Comparison of ENCODE assay signal across 1 cellular context in the genomic region with DNA sequence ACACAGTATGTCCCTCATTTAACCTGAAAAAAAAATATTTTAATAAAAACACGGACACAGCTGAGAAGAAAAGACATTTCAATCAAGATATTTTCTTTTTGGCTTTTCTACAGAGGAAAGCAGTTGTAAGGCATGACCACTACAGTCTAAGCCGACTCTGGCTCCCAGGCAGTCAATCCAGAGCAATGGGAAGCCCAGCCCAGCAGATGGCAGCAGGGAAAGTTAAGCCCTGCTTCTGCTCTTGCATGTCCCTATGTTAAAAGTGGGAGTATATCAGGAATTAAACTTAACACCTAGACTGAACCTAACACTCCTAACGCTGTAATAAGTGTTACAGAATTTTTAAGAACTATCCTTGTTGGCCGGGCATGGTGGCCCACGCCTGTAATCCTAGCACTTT.
TF ChIP-seq lines count a peak whose summit lies in the region.

No MANE protein-coding gene starts in this region.

TF ChIP-seq in HCT116, 20 proteins besides CTCF, POLR2A, EP300 and RAD21 (continued from another document):
- TF ChIP-seq, protein P1, sequence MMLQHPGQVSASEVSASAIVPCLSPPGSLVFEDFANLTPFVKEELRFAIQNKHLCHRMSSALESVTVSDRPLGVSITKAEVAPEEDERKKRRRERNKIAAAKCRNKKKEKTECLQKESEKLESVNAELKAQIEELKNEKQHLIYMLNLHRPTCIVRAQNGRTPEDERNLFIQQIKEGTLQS (IDR thresholded peaks at IDR 0.05) = no peak
- TF ChIP-seq EZH2 (IDR thresholded peaks at IDR 0.05) (no peak), ZFX (IDR thresholded peaks at IDR 0.05) (no peak), ELF1 (IDR thresholded peaks at IDR 0.05; ENCODE audit: borderline replicate concordance, low read depth) (no peak), SP1 (IDR thresholded peaks at IDR 0.05; ENCODE audit: low read depth) (no peak), JUND (IDR thresholded peaks at IDR 0.05) (no peak), POLR2AphosphoS5 (IDR thresholded peaks at IDR 0.05; ENCODE audit: low read depth, low read length) (no peak)
- TF ChIP-seq, protein P2, sequence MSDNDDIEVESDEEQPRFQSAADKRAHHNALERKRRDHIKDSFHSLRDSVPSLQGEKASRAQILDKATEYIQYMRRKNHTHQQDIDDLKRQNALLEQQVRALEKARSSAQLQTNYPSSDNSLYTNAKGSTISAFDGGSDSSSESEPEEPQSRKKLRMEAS (IDR thresholded peaks at IDR 0.05) = no peak
- TF ChIP-seq, protein P3, sequence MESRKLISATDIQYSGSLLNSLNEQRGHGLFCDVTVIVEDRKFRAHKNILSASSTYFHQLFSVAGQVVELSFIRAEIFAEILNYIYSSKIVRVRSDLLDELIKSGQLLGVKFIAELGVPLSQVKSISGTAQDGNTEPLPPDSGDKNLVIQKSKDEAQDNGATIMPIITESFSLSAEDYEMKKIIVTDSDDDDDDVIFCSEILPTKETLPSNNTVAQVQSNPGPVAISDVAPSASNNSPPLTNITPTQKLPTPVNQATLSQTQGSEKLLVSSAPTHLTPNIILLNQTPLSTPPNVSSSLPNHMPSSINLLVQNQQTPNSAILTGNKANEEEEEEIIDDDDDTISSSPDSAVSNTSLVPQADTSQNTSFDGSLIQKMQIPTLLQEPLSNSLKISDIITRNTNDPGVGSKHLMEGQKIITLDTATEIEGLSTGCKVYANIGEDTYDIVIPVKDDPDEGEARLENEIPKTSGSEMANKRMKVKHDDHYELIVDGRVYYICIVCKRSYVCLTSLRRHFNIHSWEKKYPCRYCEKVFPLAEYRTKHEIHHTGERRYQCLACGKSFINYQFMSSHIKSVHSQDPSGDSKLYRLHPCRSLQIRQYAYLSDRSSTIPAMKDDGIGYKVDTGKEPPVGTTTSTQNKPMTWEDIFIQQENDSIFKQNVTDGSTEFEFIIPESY (IDR thresholded peaks at IDR 0.05; ENCODE audit: extremely low read depth, insufficient replicate concordance, low read length) = no peak
